1 cellular context compared by ENCODE assay signal in the genomic region with DNA sequence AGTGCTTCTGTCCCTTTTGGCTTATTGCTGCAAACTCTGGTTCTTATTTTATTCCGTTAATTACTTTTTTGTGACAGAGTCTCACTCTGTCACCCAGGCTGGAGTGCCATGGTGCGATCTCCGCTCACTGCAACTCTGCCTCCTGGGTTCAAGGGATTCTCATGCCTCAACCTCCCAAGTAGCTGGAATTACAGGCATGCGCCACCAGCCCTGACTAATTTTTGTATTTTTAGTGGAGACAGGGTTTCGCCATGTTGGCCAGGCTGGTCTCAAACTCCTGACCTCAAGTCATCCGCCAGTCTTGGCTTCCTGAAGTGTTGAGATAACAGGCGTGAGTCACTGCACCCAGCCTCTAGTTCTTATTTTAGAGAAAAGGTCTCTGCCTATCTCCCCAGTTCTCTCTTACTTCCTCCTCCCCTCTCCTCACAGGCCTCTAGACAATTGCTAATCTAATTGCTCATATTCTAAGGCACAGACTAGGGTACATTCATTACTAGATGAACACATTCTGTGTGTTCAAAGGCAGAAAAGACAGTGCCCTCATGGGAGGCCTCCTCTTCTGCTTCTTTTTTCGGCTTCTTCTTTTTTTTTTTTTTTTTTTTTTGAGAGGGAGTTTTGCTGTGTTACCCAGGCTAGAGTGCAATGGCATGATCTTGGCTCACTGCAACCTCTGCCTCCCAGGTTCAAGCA.
A peak's percentile ranks its signal among the peaks of the same experiment; 100 is the strongest.
TF ChIP-seq lines count a peak whose summit lies in the region.

No MANE protein-coding gene starts in this region.

TF ChIP-seq in K562, 482 proteins besides CTCF, POLR2A, EP300 and RAD21 (continued from another document):
- TF ChIP-seq, protein P1, sequence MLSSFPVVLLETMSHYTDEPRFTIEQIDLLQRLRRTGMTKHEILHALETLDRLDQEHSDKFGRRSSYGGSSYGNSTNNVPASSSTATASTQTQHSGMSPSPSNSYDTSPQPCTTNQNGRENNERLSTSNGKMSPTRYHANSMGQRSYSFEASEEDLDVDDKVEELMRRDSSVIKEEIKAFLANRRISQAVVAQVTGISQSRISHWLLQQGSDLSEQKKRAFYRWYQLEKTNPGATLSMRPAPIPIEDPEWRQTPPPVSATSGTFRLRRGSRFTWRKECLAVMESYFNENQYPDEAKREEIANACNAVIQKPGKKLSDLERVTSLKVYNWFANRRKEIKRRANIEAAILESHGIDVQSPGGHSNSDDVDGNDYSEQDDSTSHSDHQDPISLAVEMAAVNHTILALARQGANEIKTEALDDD (IDR thresholded peaks at IDR 0.05) = peak; percentile 78
- TF ChIP-seq, protein P2, sequence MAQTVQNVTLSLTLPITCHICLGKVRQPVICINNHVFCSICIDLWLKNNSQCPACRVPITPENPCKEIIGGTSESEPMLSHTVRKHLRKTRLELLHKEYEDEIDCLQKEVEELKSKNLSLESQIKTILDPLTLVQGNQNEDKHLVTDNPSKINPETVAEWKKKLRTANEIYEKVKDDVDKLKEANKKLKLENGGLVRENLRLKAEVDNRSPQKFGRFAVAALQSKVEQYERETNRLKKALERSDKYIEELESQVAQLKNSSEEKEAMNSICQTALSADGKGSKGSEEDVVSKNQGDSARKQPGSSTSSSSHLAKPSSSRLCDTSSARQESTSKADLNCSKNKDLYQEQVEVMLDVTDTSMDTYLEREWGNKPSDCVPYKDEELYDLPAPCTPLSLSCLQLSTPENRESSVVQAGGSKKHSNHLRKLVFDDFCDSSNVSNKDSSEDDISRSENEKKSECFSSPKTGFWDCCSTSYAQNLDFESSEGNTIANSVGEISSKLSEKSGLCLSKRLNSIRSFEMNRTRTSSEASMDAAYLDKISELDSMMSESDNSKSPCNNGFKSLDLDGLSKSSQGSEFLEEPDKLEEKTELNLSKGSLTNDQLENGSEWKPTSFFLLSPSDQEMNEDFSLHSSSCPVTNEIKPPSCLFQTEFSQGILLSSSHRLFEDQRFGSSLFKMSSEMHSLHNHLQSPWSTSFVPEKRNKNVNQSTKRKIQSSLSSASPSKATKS (CRISPR knock-in tag; IDR thresholded peaks at IDR 0.05) = no peak
- TF ChIP-seq LCOR (CRISPR knock-in tag; IDR thresholded peaks at IDR 0.05) (no peak), DNMT1 (IDR thresholded peaks at IDR 0.05) (no peak), RFX5 (IDR thresholded peaks at IDR 0.05; ENCODE audit: low read depth, low read length) (no peak), ZC3H4 (CRISPR knock-in tag; IDR thresholded peaks at IDR 0.05; ENCODE audit: borderline replicate concordance) (no peak), EWSR1 (IDR thresholded peaks at IDR 0.05; ENCODE audit: borderline replicate concordance, low read depth, partially characterized antibody) (no peak), ZFP1 (CRISPR knock-in tag; IDR thresholded peaks at IDR 0.05) (no peak), ERF (CRISPR knock-in tag; IDR thresholded peaks at IDR 0.05) (no peak), EHMT2 (IDR thresholded peaks at IDR 0.05) (peak; percentile 41; the same call in 1 of the 2 replicates), MEF2A (IDR thresholded peaks at IDR 0.05; ENCODE audit: control insufficient read depth, low read depth, low read length) (peak; percentile 89), KLF6 (CRISPR knock-in tag; IDR thresholded peaks at IDR 0.05; ENCODE audit: borderline replicate concordance) (peak; percentile 65; the same call in 1 of the 2 replicates), ZBTB17 (CRISPR knock-in tag; IDR thresholded peaks at IDR 0.05) (no peak; the same call in 1 of the 2 replicates), PCBP1 (IDR thresholded peaks at IDR 0.05; ENCODE audit: low read depth, low read length, poor library complexity, severe bottlenecking) (no peak), MCM5 (IDR thresholded peaks at IDR 0.05; ENCODE audit: low read depth) (no peak), MTA1 (IDR thresholded peaks at IDR 0.05; ENCODE audit: borderline replicate concordance) (peak; percentile 62; the same call in 1 of the 2 replicates), POLR2H (tag; IDR thresholded peaks at IDR 0.05; ENCODE audit: low read depth) (peak; percentile 54; the same call in 1 of the 2 replicates), FOXK1 (CRISPR knock-in tag; IDR thresholded peaks at IDR 0.05; ENCODE audit: borderline replicate concordance) (no peak), SMARCC2 (IDR thresholded peaks at IDR 0.05; ENCODE audit: low read depth) (peak; percentile 96), KLF16 (IDR thresholded peaks at IDR 0.05) (no peak), MCM2 (IDR thresholded peaks at IDR 0.05; ENCODE audit: low read depth) (no peak), KDM1A (IDR thresholded peaks at IDR 0.05) (peak in 1 of 2 experiments; percentile 64; a peak in 3 of 4 replicates), ETV6 (IDR thresholded peaks at IDR 0.05; ENCODE audit: borderline replicate concordance in 1 of 2, low read depth in 2 of 2, low read length in 1 of 2) (peak in 1 of 2 experiments; percentile 37; a peak in 1 of 4 replicates), ETV6 (CRISPR knock-in tag; IDR thresholded peaks at IDR 0.05; ENCODE audit: borderline replicate concordance) (no peak), ZKSCAN3 (CRISPR knock-in tag; IDR thresholded peaks at IDR 0.05) (no peak), KLF13 (tag; IDR thresholded peaks at IDR 0.05; ENCODE audit: borderline replicate concordance, low read depth) (no peak), DPF2 (IDR thresholded peaks at IDR 0.05) (peak; percentile 99), TBP (optimal IDR thresholded peaks at IDR 0.05; ENCODE audit: low read depth, low read length) (peak; percentile 43), SP2 (IDR thresholded peaks at IDR 0.05; ENCODE audit: extremely low read depth, low read depth, low read length, poor library complexity, severe bottlenecking) (no peak), ZNF232 (CRISPR knock-in tag; IDR thresholded peaks at IDR 0.05) (no peak)
- TF ChIP-seq, protein P3, sequence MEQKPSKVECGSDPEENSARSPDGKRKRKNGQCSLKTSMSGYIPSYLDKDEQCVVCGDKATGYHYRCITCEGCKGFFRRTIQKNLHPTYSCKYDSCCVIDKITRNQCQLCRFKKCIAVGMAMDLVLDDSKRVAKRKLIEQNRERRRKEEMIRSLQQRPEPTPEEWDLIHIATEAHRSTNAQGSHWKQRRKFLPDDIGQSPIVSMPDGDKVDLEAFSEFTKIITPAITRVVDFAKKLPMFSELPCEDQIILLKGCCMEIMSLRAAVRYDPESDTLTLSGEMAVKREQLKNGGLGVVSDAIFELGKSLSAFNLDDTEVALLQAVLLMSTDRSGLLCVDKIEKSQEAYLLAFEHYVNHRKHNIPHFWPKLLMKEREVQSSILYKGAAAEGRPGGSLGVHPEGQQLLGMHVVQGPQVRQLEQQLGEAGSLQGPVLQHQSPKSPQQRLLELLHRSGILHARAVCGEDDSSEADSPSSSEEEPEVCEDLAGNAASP (IDR thresholded peaks at IDR 0.05) = no peak
- TF ChIP-seq, protein P4, sequence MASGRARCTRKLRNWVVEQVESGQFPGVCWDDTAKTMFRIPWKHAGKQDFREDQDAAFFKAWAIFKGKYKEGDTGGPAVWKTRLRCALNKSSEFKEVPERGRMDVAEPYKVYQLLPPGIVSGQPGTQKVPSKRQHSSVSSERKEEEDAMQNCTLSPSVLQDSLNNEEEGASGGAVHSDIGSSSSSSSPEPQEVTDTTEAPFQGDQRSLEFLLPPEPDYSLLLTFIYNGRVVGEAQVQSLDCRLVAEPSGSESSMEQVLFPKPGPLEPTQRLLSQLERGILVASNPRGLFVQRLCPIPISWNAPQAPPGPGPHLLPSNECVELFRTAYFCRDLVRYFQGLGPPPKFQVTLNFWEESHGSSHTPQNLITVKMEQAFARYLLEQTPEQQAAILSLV (tag; IDR thresholded peaks at IDR 0.05) = peak; percentile 64; the same call in 1 of the 2 replicates
- TF ChIP-seq, protein P5, sequence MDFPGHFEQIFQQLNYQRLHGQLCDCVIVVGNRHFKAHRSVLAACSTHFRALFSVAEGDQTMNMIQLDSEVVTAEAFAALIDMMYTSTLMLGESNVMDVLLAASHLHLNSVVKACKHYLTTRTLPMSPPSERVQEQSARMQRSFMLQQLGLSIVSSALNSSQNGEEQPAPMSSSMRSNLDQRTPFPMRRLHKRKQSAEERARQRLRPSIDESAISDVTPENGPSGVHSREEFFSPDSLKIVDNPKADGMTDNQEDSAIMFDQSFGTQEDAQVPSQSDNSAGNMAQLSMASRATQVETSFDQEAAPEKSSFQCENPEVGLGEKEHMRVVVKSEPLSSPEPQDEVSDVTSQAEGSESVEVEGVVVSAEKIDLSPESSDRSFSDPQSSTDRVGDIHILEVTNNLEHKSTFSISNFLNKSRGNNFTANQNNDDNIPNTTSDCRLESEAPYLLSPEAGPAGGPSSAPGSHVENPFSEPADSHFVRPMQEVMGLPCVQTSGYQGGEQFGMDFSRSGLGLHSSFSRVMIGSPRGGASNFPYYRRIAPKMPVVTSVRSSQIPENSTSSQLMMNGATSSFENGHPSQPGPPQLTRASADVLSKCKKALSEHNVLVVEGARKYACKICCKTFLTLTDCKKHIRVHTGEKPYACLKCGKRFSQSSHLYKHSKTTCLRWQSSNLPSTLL (IDR thresholded peaks at IDR 0.05) = 0 out of 2 replicates have a peak, but pooled peaks have one; percentile 18
- TF ChIP-seq, protein P6, sequence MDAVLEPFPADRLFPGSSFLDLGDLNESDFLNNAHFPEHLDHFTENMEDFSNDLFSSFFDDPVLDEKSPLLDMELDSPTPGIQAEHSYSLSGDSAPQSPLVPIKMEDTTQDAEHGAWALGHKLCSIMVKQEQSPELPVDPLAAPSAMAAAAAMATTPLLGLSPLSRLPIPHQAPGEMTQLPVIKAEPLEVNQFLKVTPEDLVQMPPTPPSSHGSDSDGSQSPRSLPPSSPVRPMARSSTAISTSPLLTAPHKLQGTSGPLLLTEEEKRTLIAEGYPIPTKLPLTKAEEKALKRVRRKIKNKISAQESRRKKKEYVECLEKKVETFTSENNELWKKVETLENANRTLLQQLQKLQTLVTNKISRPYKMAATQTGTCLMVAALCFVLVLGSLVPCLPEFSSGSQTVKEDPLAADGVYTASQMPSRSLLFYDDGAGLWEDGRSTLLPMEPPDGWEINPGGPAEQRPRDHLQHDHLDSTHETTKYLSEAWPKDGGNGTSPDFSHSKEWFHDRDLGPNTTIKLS (IDR thresholded peaks at IDR 0.05; ENCODE audit: borderline replicate concordance, low read depth) = peak; percentile 27; the same call in 1 of the 2 replicates
- TF ChIP-seq, protein P7, sequence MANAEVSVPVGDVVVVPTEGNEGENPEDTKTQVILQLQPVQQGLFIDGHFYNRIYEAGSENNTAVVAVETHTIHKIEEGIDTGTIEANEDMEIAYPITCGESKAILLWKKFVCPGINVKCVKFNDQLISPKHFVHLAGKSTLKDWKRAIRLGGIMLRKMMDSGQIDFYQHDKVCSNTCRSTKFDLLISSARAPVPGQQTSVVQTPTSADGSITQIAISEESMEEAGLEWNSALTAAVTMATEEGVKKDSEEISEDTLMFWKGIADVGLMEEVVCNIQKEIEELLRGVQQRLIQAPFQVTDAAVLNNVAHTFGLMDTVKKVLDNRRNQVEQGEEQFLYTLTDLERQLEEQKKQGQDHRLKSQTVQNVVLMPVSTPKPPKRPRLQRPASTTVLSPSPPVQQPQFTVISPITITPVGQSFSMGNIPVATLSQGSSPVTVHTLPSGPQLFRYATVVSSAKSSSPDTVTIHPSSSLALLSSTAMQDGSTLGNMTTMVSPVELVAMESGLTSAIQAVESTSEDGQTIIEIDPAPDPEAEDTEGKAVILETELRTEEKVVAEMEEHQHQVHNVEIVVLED (CRISPR knock-in tag; IDR thresholded peaks at IDR 0.05) = no peak
- TF ChIP-seq, protein P8, sequence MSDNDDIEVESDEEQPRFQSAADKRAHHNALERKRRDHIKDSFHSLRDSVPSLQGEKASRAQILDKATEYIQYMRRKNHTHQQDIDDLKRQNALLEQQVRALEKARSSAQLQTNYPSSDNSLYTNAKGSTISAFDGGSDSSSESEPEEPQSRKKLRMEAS (CRISPR knock-in tag; IDR thresholded peaks at IDR 0.05) = peak; percentile 45; the same call in 1 of the 2 replicates
- TF ChIP-seq, protein P9, sequence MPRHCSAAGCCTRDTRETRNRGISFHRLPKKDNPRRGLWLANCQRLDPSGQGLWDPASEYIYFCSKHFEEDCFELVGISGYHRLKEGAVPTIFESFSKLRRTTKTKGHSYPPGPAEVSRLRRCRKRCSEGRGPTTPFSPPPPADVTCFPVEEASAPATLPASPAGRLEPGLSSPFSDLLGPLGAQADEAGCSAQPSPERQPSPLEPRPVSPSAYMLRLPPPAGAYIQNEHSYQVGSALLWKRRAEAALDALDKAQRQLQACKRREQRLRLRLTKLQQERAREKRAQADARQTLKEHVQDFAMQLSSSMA (CRISPR knock-in tag; IDR thresholded peaks at IDR 0.05) = no peak
- TF ChIP-seq, protein P10, sequence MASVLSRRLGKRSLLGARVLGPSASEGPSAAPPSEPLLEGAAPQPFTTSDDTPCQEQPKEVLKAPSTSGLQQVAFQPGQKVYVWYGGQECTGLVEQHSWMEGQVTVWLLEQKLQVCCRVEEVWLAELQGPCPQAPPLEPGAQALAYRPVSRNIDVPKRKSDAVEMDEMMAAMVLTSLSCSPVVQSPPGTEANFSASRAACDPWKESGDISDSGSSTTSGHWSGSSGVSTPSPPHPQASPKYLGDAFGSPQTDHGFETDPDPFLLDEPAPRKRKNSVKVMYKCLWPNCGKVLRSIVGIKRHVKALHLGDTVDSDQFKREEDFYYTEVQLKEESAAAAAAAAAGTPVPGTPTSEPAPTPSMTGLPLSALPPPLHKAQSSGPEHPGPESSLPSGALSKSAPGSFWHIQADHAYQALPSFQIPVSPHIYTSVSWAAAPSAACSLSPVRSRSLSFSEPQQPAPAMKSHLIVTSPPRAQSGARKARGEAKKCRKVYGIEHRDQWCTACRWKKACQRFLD (CRISPR knock-in tag; IDR thresholded peaks at IDR 0.05) = peak; percentile 85; the same call in 1 of the 2 replicates
- TF ChIP-seq, protein P11, sequence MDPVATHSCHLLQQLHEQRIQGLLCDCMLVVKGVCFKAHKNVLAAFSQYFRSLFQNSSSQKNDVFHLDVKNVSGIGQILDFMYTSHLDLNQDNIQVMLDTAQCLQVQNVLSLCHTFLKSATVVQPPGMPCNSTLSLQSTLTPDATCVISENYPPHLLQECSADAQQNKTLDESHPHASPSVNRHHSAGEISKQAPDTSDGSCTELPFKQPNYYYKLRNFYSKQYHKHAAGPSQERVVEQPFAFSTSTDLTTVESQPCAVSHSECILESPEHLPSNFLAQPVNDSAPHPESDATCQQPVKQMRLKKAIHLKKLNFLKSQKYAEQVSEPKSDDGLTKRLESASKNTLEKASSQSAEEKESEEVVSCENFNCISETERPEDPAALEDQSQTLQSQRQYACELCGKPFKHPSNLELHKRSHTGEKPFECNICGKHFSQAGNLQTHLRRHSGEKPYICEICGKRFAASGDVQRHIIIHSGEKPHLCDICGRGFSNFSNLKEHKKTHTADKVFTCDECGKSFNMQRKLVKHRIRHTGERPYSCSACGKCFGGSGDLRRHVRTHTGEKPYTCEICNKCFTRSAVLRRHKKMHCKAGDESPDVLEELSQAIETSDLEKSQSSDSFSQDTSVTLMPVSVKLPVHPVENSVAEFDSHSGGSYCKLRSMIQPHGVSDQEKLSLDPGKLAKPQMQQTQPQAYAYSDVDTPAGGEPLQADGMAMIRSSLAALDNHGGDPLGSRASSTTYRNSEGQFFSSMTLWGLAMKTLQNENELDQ (CRISPR knock-in tag; IDR thresholded peaks at IDR 0.05; ENCODE audit: borderline replicate concordance) = no peak
